Comparison of ENCODE assay signal across 17 cellular contexts in the genomic region with DNA sequence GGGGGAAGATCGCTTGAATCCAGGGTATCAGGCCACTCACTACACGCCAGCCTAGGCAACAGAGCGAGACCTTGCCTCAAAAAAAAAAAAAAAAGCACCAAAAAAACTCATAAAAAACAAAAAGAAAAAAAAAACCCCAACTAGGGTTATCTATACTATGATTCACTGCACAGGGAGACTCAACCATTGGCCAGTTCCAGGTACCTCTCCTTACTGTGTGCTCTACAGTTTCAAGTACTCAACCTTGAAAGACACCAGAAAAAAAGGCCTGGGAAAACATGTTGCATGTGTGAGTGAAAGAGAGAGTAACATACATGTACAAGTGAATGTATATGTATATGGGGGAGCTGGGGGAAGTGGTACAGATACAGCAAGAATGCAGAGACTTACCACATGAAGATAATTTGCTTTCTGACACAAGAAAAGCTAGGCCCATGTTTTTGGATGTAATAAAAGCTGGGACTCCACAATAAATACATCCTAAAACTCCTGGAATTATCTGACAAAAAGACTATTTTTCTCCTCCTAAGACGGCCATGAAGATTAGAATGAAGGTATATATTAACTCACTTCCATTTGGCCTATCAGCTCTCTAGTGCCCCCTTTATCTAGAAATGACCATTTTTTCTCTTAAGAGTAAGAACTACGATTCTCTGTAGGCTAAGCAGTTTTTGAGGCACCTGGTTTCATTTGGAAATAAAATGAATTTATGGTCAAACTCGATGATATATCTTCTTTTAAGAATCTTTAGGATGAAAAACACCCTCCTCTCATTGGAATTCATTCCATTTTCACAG. TPM values are rescaled to one million over a fixed set of nuclear protein-coding genes. Genes with fewer than 3 reads are reported as not detected.
DNase-seq lines count a peak whose midpoint lies in the region; ATAC-seq, FAIRE-seq and TF ChIP-seq lines count a peak whose summit lies in the region.
"Had no signal": no experiment of that assay in that cellular context is flagged by ENCODE, and none has a peak within 500 bp of the region (broad histone marks: within the 10 kb centered on the region; RNA-seq: fewer than 3 reads in every experiment).

No MANE protein-coding gene starts in this region.

- H3K4me3 ChIP-seq in A673 (ENCODE audit: low read depth, low read length, poor library complexity, severe bottlenecking) (no peak overlapping the region), OCI-LY3 (ENCODE audit: low read length) (no peak overlapping the region), epithelial cell of proximal tubule (ENCODE audit: low read depth, low read length) (no peak overlapping the region)
- H3K4me3 ChIP-seq: BLaER1, PC-9 had no signal

- H3K4me2 ChIP-seq in OCI-LY3 (ENCODE audit: low read length): no peak overlapping the region
- H3K4me2 ChIP-seq: PC-9 had no signal

- CTCF ChIA-PET in A673 (lab: Charles Lee): interaction anchor here (0.6 to 0.8 kb wide), 3 partner anchors 80 to 914 kb away, joined by 4 to 9 read pairs (median 4); no protein-coding TSS in a partner anchor

- no peaks in the 10 kb centered on the region for H3K9me3 ChIP-seq in A673 (ENCODE audit: low read depth, low read length, poor library complexity, severe bottlenecking)
- H3K9me3 ChIP-seq in OCI-LY3 (ENCODE audit: insufficient read depth, low read length): no peaks in the 10 kb centered on the region
- H3K9me3 ChIP-seq: BLaER1 had no signal

- intact Hi-C loops in A673 (cut with micrococcal nuclease; ENCODE audit: unreplicated experiment): no loop called here

- TSS peak; percentile 18 for BruUV-seq in A673 (replicated peaks; lab: Mats Ljungman, UMichigan)

- no peak overlapping the region for H2AFZ ChIP-seq in OCI-LY3 (ENCODE audit: low read depth, low read length)
- H2AFZ ChIP-seq: PC-9 had no signal

- TF ChIP-seq CTCF in A673 (conservative IDR thresholded peaks at IDR 0.05; ENCODE audit: low read depth, low read length) (peak; percentile 44; the same call in 1 of the 2 replicates), D721Med (IDR thresholded peaks at IDR 0.05; ENCODE audit: insufficient read depth, missing control alignments) (peak; percentile 10), OCI-LY3 (IDR thresholded peaks at IDR 0.05; ENCODE audit: low read depth, low read length) (peak; percentile 44), epithelial cell of proximal tubule (conservative IDR thresholded peaks at IDR 0.05; ENCODE audit: low read depth, low read length) (peak; percentile 10)

- H3K36me3 ChIP-seq in A673 (ENCODE audit: insufficient read depth, low read length, poor library complexity, severe bottlenecking) (peaks cover 25% of the 10 kb centered on the region), OCI-LY3 (replicated peaks; ENCODE audit: low read depth, low read length) (peaks cover 31% of the 10 kb centered on the region)

- H3K27me3 ChIP-seq in A673 (replicated peaks; ENCODE audit: insufficient read depth, low read depth, low read length, poor library complexity): no peaks in the 10 kb centered on the region
- no peaks in the 10 kb centered on the region for H3K27me3 ChIP-seq in OCI-LY3 (ENCODE audit: low read depth, low read length)
- H3K27me3 ChIP-seq: BLaER1 had no signal

- POLR2A ChIA-PET in A673 (lab: Charles Lee; ENCODE audit: low non-redundant PET): no interaction called here

- no peak overlapping the region for H3K9ac ChIP-seq in OCI-LY3 (ENCODE audit: low read length)
- H3K9ac ChIP-seq: BLaER1 had no signal

- peaks cover 5% of the 10 kb centered on the region; the same call in 1 of the 2 replicates for H3K79me2 ChIP-seq in OCI-LY3 (ENCODE audit: low read length)

- no peak for FAIRE-seq in D721Med (lab: Jason Lieb, UNC)

- H3K27ac ChIP-seq in A673 (ENCODE audit: low read depth, low read length, poor library complexity, severe bottlenecking) (no peak overlapping the region), OCI-LY3 (ENCODE audit: low read length) (no peak overlapping the region)
- H3K27ac ChIP-seq: BLaER1, PC-9 had no signal

- no peak for ATAC-seq in HG03139 (IDR thresholded peaks at IDR 0.05; ENCODE audit: unreplicated experiment)
- ATAC-seq: effector memory CD8-positive, alpha-beta T cell; naive thymus-derived CD4-positive, alpha-beta T cell had no signal

- DNase-seq in A673 (ENCODE audit: low spot score) (no peak), D721Med (ENCODE audit: insufficient read length, low spot score) (no peak), epithelial cell of proximal tubule (ENCODE audit: low read depth) (no peak), HuH-7.5 (ENCODE audit: low spot score) (no peak), retina (no peak)
- DNase-seq: activated CD4-positive, alpha-beta memory T cell treated with anti-CD3 and anti-CD28 coated beads, Interleukin-2, amount 10 ng/mL, durations not matched to agents 7 days and 5 days; activated naive CD8-positive, alpha-beta T cell treated with anti-CD3 and anti-CD28 coated beads for 36 hours; DMS53; effector memory CD8-positive, alpha-beta T cell; foreskin melanocyte; naive thymus-derived CD4-positive, alpha-beta T cell; NCI-H1694 treated with DMSO at 0.1 percent for 48 hours; NCI-H510A; PC-9 had no signal

- no peaks in the 10 kb centered on the region for H4K20me1 ChIP-seq in OCI-LY3 (ENCODE audit: insufficient read depth, low read length)

- H3K4me1 ChIP-seq in A673 (ENCODE audit: insufficient read depth, low read length, poor library complexity, severe bottlenecking): no peaks in the 10 kb centered on the region
- H3K4me1 ChIP-seq in OCI-LY3 (ENCODE audit: low read length): no peaks in the 10 kb centered on the region

RNA-seq across cellular contexts. Expression of a gene that starts 52.2 kb away (rescaled TPM):
- total RNA-seq in A673 (2021) (5.0 and 5.7 TPM in 2 replicates), epithelial cell of proximal tubule (5.1 and 6.5 TPM in 2 replicates)
